Comparison of ENCODE assay signal across 9 cellular contexts in genomic region chr3:4984511-4984864, GRCh38. TPM values are rescaled to one million over a fixed set of nuclear protein-coding genes. Genes with fewer than 3 reads are reported as not detected.
A peak's percentile ranks its signal among the peaks of the same experiment; 100 is the strongest.
DNase-seq lines count a peak whose midpoint lies in the region; ATAC-seq and TF ChIP-seq lines count a peak whose summit lies in the region.
"Had no signal": no experiment of that assay in that cellular context is flagged by ENCODE, and none has a peak within 500 bp of the region (broad histone marks: within the 10 kb centered on the region; RNA-seq: fewer than 3 reads in every experiment).

No MANE protein-coding gene starts in this region.

- peak in 1 of 2 donors; percentile 11 for TF ChIP-seq POLR2A in suprapubic skin (IDR thresholded peaks at IDR 0.05)
- no peak for TF ChIP-seq POLR2A in lower leg skin (IDR thresholded peaks at IDR 0.05)

- peaks cover 57% of the 10 kb centered on the region for H3K4me1 Mint-ChIP-seq in T-helper 2 cell treated with Interferon-gamma antibody and Interleukin-4, amounts not matched to agents 5 μg/mL and 100 μg/mL, for 36 hours (ENCODE audit: low read depth)

- H3K4me3 Mint-ChIP-seq in T-helper 2 cell treated with Interferon-gamma antibody and Interleukin-4, amounts not matched to agents 5 μg/mL and 100 μg/mL, for 36 hours, result peak overlapping the region; percentile 97

- H3K9me3 Mint-ChIP-seq in T-helper 2 cell treated with Interferon-gamma antibody and Interleukin-4, amounts not matched to agents 5 μg/mL and 100 μg/mL, for 36 hours, result no peaks in the 10 kb centered on the region

- peaks cover 64% of the 10 kb centered on the region for H3K36me3 Mint-ChIP-seq in T-helper 2 cell treated with Interferon-gamma antibody and Interleukin-4, amounts not matched to agents 5 μg/mL and 100 μg/mL, for 36 hours (ENCODE audit: low read depth)

- 32 to 60% (median 52%) methylated on average over 9 of the region's 9 CpGs for WGBS in adipose tissue, 3 donors
- WGBS in suprapubic skin, result 28% methylated on average over 9 of the region's 9 CpGs
- WGBS in lower leg skin, 2 donors, result 20 to 27% methylated on average over 9 of the region's 9 CpGs

- DNase-seq in T-helper 2 cell treated with Interferon-gamma antibody and Interleukin-4, amounts not matched to agents 5 μg/mL and 100 μg/mL, for 36 hours (ENCODE audit: low spot score), result no peak
- DNase-seq in T-helper 2 cell (no peak), left lung (no peak), suprapubic skin (ENCODE audit: low spot score in 2 of 2) (no peak), lower leg skin (ENCODE audit: low spot score in 2 of 2) (no peak)
- DNase-seq: NCI-H526 treated with DMSO at 0.1 percent for 48 hours had no signal

- TF ChIP-seq CTCF in left lung (IDR thresholded peaks at IDR 0.05) (no peak), suprapubic skin (IDR thresholded peaks at IDR 0.05) (no peak), lower leg skin (IDR thresholded peaks at IDR 0.05) (no peak)

- TF ChIP-seq EP300 in suprapubic skin (IDR thresholded peaks at IDR 0.05), result no peak

- ATAC-seq in left lung (no peak), HG03442 (IDR thresholded peaks at IDR 0.05; ENCODE audit: unreplicated experiment) (no peak), GM18498 (IDR thresholded peaks at IDR 0.05; ENCODE audit: unreplicated experiment) (no peak)

- peak overlapping the region; percentile 2 to 99 for H3K4me3 ChIP-seq in left lung
- H3K4me3 ChIP-seq in suprapubic skin, result peak overlapping the region; percentile 97
- H3K4me3 ChIP-seq in lower leg skin (ENCODE audit: low read depth, poor library complexity, severe bottlenecking), result no peak overlapping the region

- H3K4me1 ChIP-seq in left lung (peaks cover 38 to 85% of the 10 kb centered on the region in 2 donors), suprapubic skin (peaks cover 90% of the 10 kb centered on the region)

- intact Hi-C loops in left lung (cut with DNase I), result no loop called here
- intact Hi-C loops in lower leg skin (cut with DNase I; ENCODE audit: low total_unique reads), result loop anchor here (5.0 kb wide), 1 partner anchor 38 kb away; no protein-coding TSS in a partner anchor

- H3K27me3 ChIP-seq in left lung, result no peaks in the 10 kb centered on the region
- H3K27me3 ChIP-seq in suprapubic skin, result no peaks in the 10 kb centered on the region

- H3K27me3 Mint-ChIP-seq in T-helper 2 cell treated with Interferon-gamma antibody and Interleukin-4, amounts not matched to agents 5 μg/mL and 100 μg/mL, for 36 hours (ENCODE audit: low read depth), result no peaks in the 10 kb centered on the region

- H3K9me3 ChIP-seq in left lung (no peaks in the 10 kb centered on the region), suprapubic skin (no peaks in the 10 kb centered on the region)

- H3K27ac ChIP-seq in adipose tissue (ENCODE audit: low read depth, low read length), result peak overlapping the region; percentile 74
- H3K27ac ChIP-seq in left lung, result peak overlapping the region; percentile 99 to 100
- peak overlapping the region; percentile 100 for H3K27ac ChIP-seq in suprapubic skin

- H3K27ac Mint-ChIP-seq in T-helper 2 cell treated with Interferon-gamma antibody and Interleukin-4, amounts not matched to agents 5 μg/mL and 100 μg/mL, for 36 hours, result peak overlapping the region; percentile 82

- H3K36me3 ChIP-seq in left lung (peaks cover 0 to 36% of the 10 kb centered on the region in 2 donors), suprapubic skin (peaks cover 9% of the 10 kb centered on the region)

RNA-seq across cellular contexts. Expression of gene BHLHE40, which starts 5.3 kb away (rescaled TPM):
- polyA plus RNA-seq in adipose tissue, result 100 to 1,000 TPM in 1 of 3 donors, 10 to 100 TPM in 2; 39.0 to 138 (median 80.4) TPM
- total RNA-seq in left lung (10 to 100 TPM; 76.5 to 97.5 TPM), suprapubic skin (100 to 1,000 TPM in 1 of 4 donors, 10 to 100 TPM in 3; 63.0 to 154 (median 93.3) TPM), lower leg skin (100 to 1,000 TPM in 3 of 4 donors, 10 to 100 TPM in 1; 69.9 to 178 (median 143) TPM)
